ENCODE assay signal across 10 cellular contexts in genomic region chr1:206923009-206923960, GRCh38. TPM values are rescaled to one million over a fixed set of nuclear protein-coding genes. Genes with fewer than 3 reads are reported as not detected.
A peak's percentile ranks its signal among the peaks of the same experiment; 100 is the strongest.
DNase-seq lines count a peak whose midpoint lies in the region; ATAC-seq and TF ChIP-seq lines count a peak whose summit lies in the region.
"Had no signal": no experiment of that assay in that cellular context is flagged by ENCODE, and none has a peak within 500 bp of the region (broad histone marks: within the 10 kb centered on the region; RNA-seq: fewer than 3 reads in every experiment).

No MANE protein-coding gene starts in this region.

- no peak overlapping the region for H3K4me3 Mint-ChIP-seq in activated CD4-positive, alpha-beta memory T cell treated with anti-CD3 and anti-CD28 coated beads, Interleukin-2, amount 10 ng/mL, durations not matched to agents 7 days and 5 days

- no peaks in the 10 kb centered on the region for H3K36me3 ChIP-seq in lower lobe of right lung

- H3K9me3 ChIP-seq in lower lobe of right lung: no peaks in the 10 kb centered on the region

- ATAC-seq in HG03342 (IDR thresholded peaks at IDR 0.05; ENCODE audit: unreplicated experiment) (peak; percentile 39), lower lobe of right lung (peak; percentile 25 to 35)

- peaks cover 42% of the 10 kb centered on the region for H3K4me1 ChIP-seq in lower lobe of right lung

- TF ChIP-seq CTCF in lower lobe of right lung (IDR thresholded peaks at IDR 0.05): no peak

- CTCF ChIA-PET in activated CD4-positive, alpha-beta memory T cell treated with anti-CD3 and anti-CD28 coated beads, Interleukin-2, amount 10 ng/mL, durations not matched to agents 7 days and 5 days (lab: Charles Lee): interaction anchor here (0.6 to 3.4 kb wide), 7 partner anchors 9 to 126 kb away, joined by 3 to 51 read pairs (median 4); no protein-coding TSS in a partner anchor
- CTCF ChIA-PET in HEK293T (lab: Yijun Ruan, JAX): interaction anchor here (2.1 kb wide), 1 partner anchor 7 kb away, joined by 4 read pairs; no protein-coding TSS in a partner anchor

- peak overlapping the region; percentile 58 for H3K27ac ChIP-seq in lower lobe of right lung
- H3K27ac ChIP-seq: 22Rv1 had no signal

- intact Hi-C loops in lower lobe of right lung (cut with DNase I): no loop called here

- POLR2A ChIA-PET in activated CD4-positive, alpha-beta memory T cell treated with anti-CD3 and anti-CD28 coated beads, Interleukin-2, amount 10 ng/mL, durations not matched to agents 7 days and 5 days (lab: Charles Lee): interaction anchor here (1.2 to 3.0 kb wide), 5 partner anchors 10 to 363 kb away, joined by 3 to 33 read pairs (median 12); no protein-coding TSS in a partner anchor
- POLR2A ChIA-PET in HEK293T (lab: Yijun Ruan, JAX): no interaction called here

- H3K27me3 Mint-ChIP-seq in activated CD4-positive, alpha-beta memory T cell treated with anti-CD3 and anti-CD28 coated beads, Interleukin-2, amount 10 ng/mL, durations not matched to agents 7 days and 5 days: no peaks in the 10 kb centered on the region

- H3K4me1 Mint-ChIP-seq in activated CD4-positive, alpha-beta memory T cell treated with anti-CD3 and anti-CD28 coated beads, Interleukin-2, amount 10 ng/mL, durations not matched to agents 7 days and 5 days: peaks cover 30% of the 10 kb centered on the region

- H3K36me3 Mint-ChIP-seq in activated CD4-positive, alpha-beta memory T cell treated with anti-CD3 and anti-CD28 coated beads, Interleukin-2, amount 10 ng/mL, durations not matched to agents 7 days and 5 days (ENCODE audit: low read depth): peaks cover 17% of the 10 kb centered on the region

- H3K27me3 ChIP-seq in lower lobe of right lung (ENCODE audit: low read depth): no peaks in the 10 kb centered on the region

- H3K4me3 ChIP-seq in lower lobe of right lung: no peak overlapping the region

- H3K27ac Mint-ChIP-seq in activated CD4-positive, alpha-beta memory T cell treated with anti-CD3 and anti-CD28 coated beads, Interleukin-2, amount 10 ng/mL, durations not matched to agents 7 days and 5 days: no peak overlapping the region

- H3K9me3 Mint-ChIP-seq in activated CD4-positive, alpha-beta memory T cell treated with anti-CD3 and anti-CD28 coated beads, Interleukin-2, amount 10 ng/mL, durations not matched to agents 7 days and 5 days: no peaks in the 10 kb centered on the region

- peak; percentile 44 for DNase-seq in DMS53 (lab: John Stamatoyannopoulos, UW)
- no peak for DNase-seq in DMS53 treated with DMSO at 0.1 percent for 48 hours (lab: John Stamatoyannopoulos, UW; ENCODE audit: unreplicated experiment)
- peak; percentile 72 for DNase-seq in activated CD4-positive, alpha-beta memory T cell treated with anti-CD3 and anti-CD28 coated beads, Interleukin-2, amount 10 ng/mL, durations not matched to agents 7 days and 5 days
- peak; percentile 54 for DNase-seq in lower lobe of right lung
- DNase-seq in NCI-H146 (lab: John Stamatoyannopoulos, UW): no peak
- DNase-seq in NCI-H82 (lab: John Stamatoyannopoulos, UW): no peak
- DNase-seq in HEK293T (ENCODE audit: extremely low spot score): no peak

TF ChIP-seq in HEK293T, 16 proteins besides CTCF, POLR2A, EP300 and RAD21:
- TF ChIP-seq CTBP1 (IDR thresholded peaks at IDR 0.05; ENCODE audit: borderline replicate concordance): no peak
- no peak for TF ChIP-seq ELF4 (IDR thresholded peaks at IDR 0.05)
- no peak for TF ChIP-seq HDGF (IDR thresholded peaks at IDR 0.05; ENCODE audit: borderline replicate concordance)
- no peak for TF ChIP-seq ARNT (IDR thresholded peaks at IDR 0.05)
- TF ChIP-seq FOXK2 (IDR thresholded peaks at IDR 0.05): no peak
- no peak for TF ChIP-seq FOXM1 (IDR thresholded peaks at IDR 0.05; ENCODE audit: borderline replicate concordance)
- TF ChIP-seq ZNF384 (IDR thresholded peaks at IDR 0.05): no peak
- no peak for TF ChIP-seq NFRKB (IDR thresholded peaks at IDR 0.05)
- TF ChIP-seq LEF1 (IDR thresholded peaks at IDR 0.05; ENCODE audit: borderline replicate concordance): no peak
- no peak for TF ChIP-seq FOXA1 (IDR thresholded peaks at IDR 0.05)

RNA-seq across cellular contexts. Expression of gene FCMR, which starts 1.5 kb away (rescaled TPM):
- total RNA-seq in activated CD4-positive, alpha-beta memory T cell treated with anti-CD3 and anti-CD28 coated beads, Interleukin-2, amount 10 ng/mL, durations not matched to agents 7 days and 5 days: 100 to 1,000 TPM; 117 to 121 TPM
- total RNA-seq in lower lobe of right lung: 6.8 TPM

RNA-seq across cellular contexts. Expression of gene PIGR, which starts 23.0 kb away (rescaled TPM):
- total RNA-seq in activated CD4-positive, alpha-beta memory T cell treated with anti-CD3 and anti-CD28 coated beads, Interleukin-2, amount 10 ng/mL, durations not matched to agents 7 days and 5 days: not detected
- 813 TPM for total RNA-seq in lower lobe of right lung

RNA-seq across cellular contexts. Expression of gene IL24, which starts 26.0 kb away (rescaled TPM):
- total RNA-seq in activated CD4-positive, alpha-beta memory T cell treated with anti-CD3 and anti-CD28 coated beads, Interleukin-2, amount 10 ng/mL, durations not matched to agents 7 days and 5 days: not detected
- total RNA-seq in lower lobe of right lung: not detected

RNA-seq across cellular contexts. Expression of gene FCAMR, which starts 47.0 kb away (rescaled TPM):
- total RNA-seq in activated CD4-positive, alpha-beta memory T cell treated with anti-CD3 and anti-CD28 coated beads, Interleukin-2, amount 10 ng/mL, durations not matched to agents 7 days and 5 days: not detected
- not detected for total RNA-seq in lower lobe of right lung
- total RNA-seq: activated CD8-positive, alpha-beta memory T cell treated with anti-CD3 and anti-CD28 coated beads for 36 hours had no signal

RNA-seq across cellular contexts. Expression of gene IL20, which starts 57.9 kb away (rescaled TPM):
- not detected for total RNA-seq in activated CD4-positive, alpha-beta memory T cell treated with anti-CD3 and anti-CD28 coated beads, Interleukin-2, amount 10 ng/mL, durations not matched to agents 7 days and 5 days
- total RNA-seq in lower lobe of right lung: not detected
- total RNA-seq: activated CD8-positive, alpha-beta memory T cell treated with anti-CD3 and anti-CD28 coated beads for 36 hours had no signal

Comparison
In these comparisons a context has a peak if more than half of its experiments do, and no peak if none do; other contexts are left out.
1. DNase-seq: peak in DMS53 (single experiment), activated CD4-positive, alpha-beta memory T cell treated with anti-CD3 and anti-CD28 coated beads, Interleukin-2, amount 10 ng/mL, durations not matched to agents 7 days and 5 days (single experiment) and lower lobe of right lung (single experiment); none in DMS53 treated with DMSO at 0.1 percent for 48 hours (single experiment), NCI-H146 (single experiment), NCI-H82 (single experiment) and HEK293T (single experiment).
2. RNA of gene FCMR, which starts 1.5 kb away (total RNA-seq): 117 to 121 TPM in activated CD4-positive, alpha-beta memory T cell treated with anti-CD3 and anti-CD28 coated beads, Interleukin-2, amount 10 ng/mL, durations not matched to agents 7 days and 5 days; 6.8 TPM in lower lobe of right lung (single experiment); every median in the first group is over 10 times any median in the second.
3. RNA of gene PIGR, which starts 23.0 kb away (total RNA-seq): 813 TPM in lower lobe of right lung (single experiment); not detected in activated CD4-positive, alpha-beta memory T cell treated with anti-CD3 and anti-CD28 coated beads, Interleukin-2, amount 10 ng/mL, durations not matched to agents 7 days and 5 days; every median in the first group is over 100 times any median in the second.